1 cellular context compared by ENCODE assay signal in genomic region chr1:27724961-27725373, GRCh38.
A peak's percentile ranks its signal among the peaks of the same experiment; 100 is the strongest.
TF ChIP-seq lines count a peak whose summit lies in the region.

No MANE protein-coding gene starts in this region.

TF ChIP-seq in HepG2, 621 proteins besides CTCF, POLR2A, EP300 and RAD21 (continues in another document):
- no peak for TF ChIP-seq FOXK2 (IDR thresholded peaks at IDR 0.05)
- TF ChIP-seq PHF8 (CRISPR knock-in tag; IDR thresholded peaks at IDR 0.05): peak; percentile 24; the same call in 1 of the 2 replicates
- TF ChIP-seq ZNF800 (CRISPR knock-in tag; IDR thresholded peaks at IDR 0.05): peak; percentile 39; the same call in 1 of the 2 replicates
- TF ChIP-seq, protein P1, sequence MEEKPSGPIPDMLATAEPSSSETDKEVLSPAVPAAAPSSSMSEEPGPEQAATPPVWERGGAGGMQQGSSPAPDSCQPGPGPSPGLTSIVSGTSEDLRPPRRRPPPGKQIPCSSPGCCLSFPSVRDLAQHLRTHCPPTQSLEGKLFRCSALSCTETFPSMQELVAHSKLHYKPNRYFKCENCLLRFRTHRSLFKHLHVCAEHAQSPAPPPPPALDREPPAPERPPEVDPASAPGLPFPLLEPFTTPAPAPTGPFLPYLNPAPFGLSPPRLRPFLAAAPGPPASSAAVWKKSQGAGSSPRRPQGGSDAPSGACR (CRISPR knock-in tag; IDR thresholded peaks at IDR 0.05): peak; percentile 69; the same call in 1 of the 2 replicates
- TF ChIP-seq TSC22D2 (CRISPR knock-in tag; IDR thresholded peaks at IDR 0.05; ENCODE audit: borderline replicate concordance): 0 out of 2 replicates have a peak, but pooled peaks have one; percentile 8
- TF ChIP-seq HBP1 (CRISPR knock-in tag; IDR thresholded peaks at IDR 0.05; ENCODE audit: low read depth): 0 out of 2 replicates have a peak, but pooled peaks have one; percentile 11
- 0 out of 2 replicates have a peak, but pooled peaks have one; percentile 28 for TF ChIP-seq THAP9 (CRISPR knock-in tag; IDR thresholded peaks at IDR 0.05; ENCODE audit: borderline replicate concordance)
- peak; percentile 88 for TF ChIP-seq RFXANK (CRISPR knock-in tag; IDR thresholded peaks at IDR 0.05)
- TF ChIP-seq MXD3 (CRISPR knock-in tag; IDR thresholded peaks at IDR 0.05): no peak
- TF ChIP-seq ELF4 (CRISPR knock-in tag; IDR thresholded peaks at IDR 0.05; ENCODE audit: borderline replicate concordance): peak; percentile 19; the same call in 1 of the 2 replicates
- TF ChIP-seq, protein P2, sequence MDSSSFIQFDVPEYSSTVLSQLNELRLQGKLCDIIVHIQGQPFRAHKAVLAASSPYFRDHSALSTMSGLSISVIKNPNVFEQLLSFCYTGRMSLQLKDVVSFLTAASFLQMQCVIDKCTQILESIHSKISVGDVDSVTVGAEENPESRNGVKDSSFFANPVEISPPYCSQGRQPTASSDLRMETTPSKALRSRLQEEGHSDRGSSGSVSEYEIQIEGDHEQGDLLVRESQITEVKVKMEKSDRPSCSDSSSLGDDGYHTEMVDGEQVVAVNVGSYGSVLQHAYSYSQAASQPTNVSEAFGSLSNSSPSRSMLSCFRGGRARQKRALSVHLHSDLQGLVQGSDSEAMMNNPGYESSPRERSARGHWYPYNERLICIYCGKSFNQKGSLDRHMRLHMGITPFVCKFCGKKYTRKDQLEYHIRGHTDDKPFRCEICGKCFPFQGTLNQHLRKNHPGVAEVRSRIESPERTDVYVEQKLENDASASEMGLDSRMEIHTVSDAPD (CRISPR knock-in tag; IDR thresholded peaks at IDR 0.05): no peak
- TF ChIP-seq ELF1 (CRISPR knock-in tag; IDR thresholded peaks at IDR 0.05): peak; percentile 51; the same call in 1 of the 2 replicates
- 0 out of 2 replicates have a peak, but pooled peaks have one; percentile 35 for TF ChIP-seq SP5 (CRISPR knock-in tag; IDR thresholded peaks at IDR 0.05; ENCODE audit: borderline replicate concordance, low read depth)
- TF ChIP-seq TEAD3 (CRISPR knock-in tag; optimal IDR thresholded peaks at IDR 0.05; ENCODE audit: borderline replicate concordance): peak; percentile 41
- no peak for TF ChIP-seq ZNF83 (CRISPR knock-in tag; IDR thresholded peaks at IDR 0.05; ENCODE audit: borderline replicate concordance)
- TF ChIP-seq GABPB1 (CRISPR knock-in tag; IDR thresholded peaks at IDR 0.05): peak; percentile 56
- TF ChIP-seq ZNF496 (CRISPR knock-in tag; IDR thresholded peaks at IDR 0.05; ENCODE audit: insufficient replicate concordance): no peak
- TF ChIP-seq ZNF564 (CRISPR knock-in tag; IDR thresholded peaks at IDR 0.05): 0 out of 2 replicates have a peak, but pooled peaks have one; percentile 13
- no peak for TF ChIP-seq MIER2 (CRISPR knock-in tag; IDR thresholded peaks at IDR 0.05)
- TF ChIP-seq EED (CRISPR knock-in tag; IDR thresholded peaks at IDR 0.05): no peak; the same call in 1 of the 2 replicates
- TF ChIP-seq, protein P3, sequence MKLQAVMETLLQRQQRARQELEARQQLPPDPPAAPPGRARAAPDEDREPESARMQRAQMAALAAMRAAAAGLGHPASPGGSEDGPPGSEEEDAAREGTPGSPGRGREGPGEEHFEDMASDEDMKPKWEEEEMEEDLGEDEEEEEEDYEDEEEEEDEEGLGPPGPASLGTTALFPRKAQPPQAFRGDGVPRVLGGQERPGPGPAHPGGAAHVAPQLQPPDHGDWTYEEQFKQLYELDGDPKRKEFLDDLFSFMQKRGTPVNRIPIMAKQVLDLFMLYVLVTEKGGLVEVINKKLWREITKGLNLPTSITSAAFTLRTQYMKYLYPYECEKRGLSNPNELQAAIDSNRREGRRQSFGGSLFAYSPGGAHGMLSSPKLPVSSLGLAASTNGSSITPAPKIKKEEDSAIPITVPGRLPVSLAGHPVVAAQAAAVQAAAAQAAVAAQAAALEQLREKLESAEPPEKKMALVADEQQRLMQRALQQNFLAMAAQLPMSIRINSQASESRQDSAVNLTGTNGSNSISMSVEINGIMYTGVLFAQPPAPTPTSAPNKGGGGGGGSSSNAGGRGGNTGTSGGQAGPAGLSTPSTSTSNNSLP (IDR thresholded peaks at IDR 0.05; ENCODE audit: low read depth, low read length): no peak
- no peak for TF ChIP-seq ZNF883 (CRISPR knock-in tag; IDR thresholded peaks at IDR 0.05; ENCODE audit: not compliant biosample characterization)
- TF ChIP-seq SRY (CRISPR knock-in tag; IDR thresholded peaks at IDR 0.05): peak; percentile 4; the same call in 1 of the 2 replicates
- TF ChIP-seq HINFP (CRISPR knock-in tag; IDR thresholded peaks at IDR 0.05; ENCODE audit: low read depth): no peak
- 0 out of 2 replicates have a peak, but pooled peaks have one; percentile 9 for TF ChIP-seq ZFY (CRISPR knock-in tag; IDR thresholded peaks at IDR 0.05)
- TF ChIP-seq ZNF550 (CRISPR knock-in tag; IDR thresholded peaks at IDR 0.05; ENCODE audit: borderline replicate concordance): no peak
- no peak for TF ChIP-seq ZNF143 (CRISPR knock-in tag; IDR thresholded peaks at IDR 0.05)
- peak; percentile 31; the same call in 1 of the 2 replicates for TF ChIP-seq GABPA (IDR thresholded peaks at IDR 0.05; ENCODE audit: low read depth, low read length)
- TF ChIP-seq GABPA (CRISPR knock-in tag; IDR thresholded peaks at IDR 0.05; ENCODE audit: low read depth): peak; percentile 69
- TF ChIP-seq ZNF674 (CRISPR knock-in tag; IDR thresholded peaks at IDR 0.05; ENCODE audit: low read depth): no peak
- TF ChIP-seq TFDP2 (CRISPR knock-in tag; IDR thresholded peaks at IDR 0.05): no peak
- TF ChIP-seq, protein P4, sequence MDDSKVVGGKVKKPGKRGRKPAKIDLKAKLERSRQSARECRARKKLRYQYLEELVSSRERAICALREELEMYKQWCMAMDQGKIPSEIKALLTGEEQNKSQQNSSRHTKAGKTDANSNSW (CRISPR knock-in tag; IDR thresholded peaks at IDR 0.05; ENCODE audit: borderline replicate concordance): 0 out of 2 replicates have a peak, but pooled peaks have one; percentile 41
- TF ChIP-seq HNF4A (CRISPR knock-in tag; IDR thresholded peaks at IDR 0.05): no peak
- no peak for TF ChIP-seq NAIF1 (CRISPR knock-in tag; IDR thresholded peaks at IDR 0.05; ENCODE audit: borderline replicate concordance)
- no peak for TF ChIP-seq IRF9 (CRISPR knock-in tag; IDR thresholded peaks at IDR 0.05; ENCODE audit: borderline replicate concordance)
- TF ChIP-seq, protein P5, sequence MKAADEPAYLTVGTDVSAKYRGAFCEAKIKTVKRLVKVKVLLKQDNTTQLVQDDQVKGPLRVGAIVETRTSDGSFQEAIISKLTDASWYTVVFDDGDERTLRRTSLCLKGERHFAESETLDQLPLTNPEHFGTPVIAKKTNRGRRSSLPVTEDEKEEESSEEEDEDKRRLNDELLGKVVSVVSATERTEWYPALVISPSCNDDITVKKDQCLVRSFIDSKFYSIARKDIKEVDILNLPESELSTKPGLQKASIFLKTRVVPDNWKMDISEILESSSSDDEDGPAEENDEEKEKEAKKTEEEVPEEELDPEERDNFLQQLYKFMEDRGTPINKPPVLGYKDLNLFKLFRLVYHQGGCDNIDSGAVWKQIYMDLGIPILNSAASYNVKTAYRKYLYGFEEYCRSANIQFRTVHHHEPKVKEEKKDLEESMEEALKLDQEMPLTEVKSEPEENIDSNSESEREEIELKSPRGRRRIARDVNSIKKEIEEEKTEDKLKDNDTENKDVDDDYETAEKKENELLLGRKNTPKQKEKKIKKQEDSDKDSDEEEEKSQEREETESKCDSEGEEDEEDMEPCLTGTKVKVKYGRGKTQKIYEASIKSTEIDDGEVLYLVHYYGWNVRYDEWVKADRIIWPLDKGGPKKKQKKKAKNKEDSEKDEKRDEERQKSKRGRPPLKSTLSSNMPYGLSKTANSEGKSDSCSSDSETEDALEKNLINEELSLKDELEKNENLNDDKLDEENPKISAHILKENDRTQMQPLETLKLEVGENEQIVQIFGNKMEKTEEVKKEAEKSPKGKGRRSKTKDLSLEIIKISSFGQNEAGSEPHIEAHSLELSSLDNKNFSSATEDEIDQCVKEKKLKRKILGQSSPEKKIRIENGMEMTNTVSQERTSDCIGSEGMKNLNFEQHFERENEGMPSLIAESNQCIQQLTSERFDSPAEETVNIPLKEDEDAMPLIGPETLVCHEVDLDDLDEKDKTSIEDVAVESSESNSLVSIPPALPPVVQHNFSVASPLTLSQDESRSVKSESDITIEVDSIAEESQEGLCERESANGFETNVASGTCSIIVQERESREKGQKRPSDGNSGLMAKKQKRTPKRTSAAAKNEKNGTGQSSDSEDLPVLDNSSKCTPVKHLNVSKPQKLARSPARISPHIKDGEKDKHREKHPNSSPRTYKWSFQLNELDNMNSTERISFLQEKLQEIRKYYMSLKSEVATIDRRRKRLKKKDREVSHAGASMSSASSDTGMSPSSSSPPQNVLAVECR (CRISPR knock-in tag; IDR thresholded peaks at IDR 0.05; ENCODE audit: borderline replicate concordance): peak; percentile 30
